In the genomic region with DNA sequence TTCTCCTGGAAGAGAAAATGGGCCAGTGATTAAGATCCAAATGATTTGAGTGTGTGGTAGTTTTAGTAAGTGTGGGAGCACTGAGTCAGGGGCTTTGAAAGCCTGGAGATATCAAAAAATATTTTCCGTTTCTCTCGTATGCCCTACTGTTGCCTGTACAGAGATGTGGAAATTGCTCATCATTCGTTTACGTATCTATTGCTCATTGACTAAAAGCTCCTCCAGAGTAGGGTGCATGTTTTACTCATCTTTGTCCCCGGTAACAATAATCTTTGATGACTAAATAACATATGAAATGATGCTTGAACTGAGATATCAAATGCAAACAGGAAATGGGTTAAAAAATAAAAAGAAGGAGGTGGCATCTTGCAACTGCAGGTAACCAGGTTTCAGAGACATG, we compare ENCODE assay signal across 31 cellular contexts.
A peak's percentile ranks its signal among the peaks of the same experiment; 100 is the strongest.
DNase-seq lines count a peak whose midpoint lies in the region; ATAC-seq, FAIRE-seq and TF ChIP-seq lines count a peak whose summit lies in the region.
"Had no signal": no experiment of that assay in that cellular context is flagged by ENCODE, and none has a peak within 500 bp of the region (broad histone marks: within the 10 kb centered on the region; RNA-seq: fewer than 3 reads in every experiment).

No MANE protein-coding gene starts in this region.

- H3K9ac ChIP-seq in GM23248 (no peak overlapping the region), astrocyte (ENCODE audit: low read length) (no peak overlapping the region), keratinocyte (ENCODE audit: control insufficient read depth, extremely low read depth, insufficient read depth, low read length) (no peak overlapping the region)

- TF ChIP-seq EP300 in esophagus muscularis mucosa (IDR thresholded peaks at IDR 0.05): no peak

- H3K4me1 Mint-ChIP-seq in activated CD8-positive, alpha-beta T cell treated with anti-CD3 and anti-CD28 coated beads for 36 hours (ENCODE audit: low read depth): no peaks in the 10 kb centered on the region
- H3K4me1 Mint-ChIP-seq in activated CD8-positive, alpha-beta T cell treated with anti-CD3 and anti-CD28 coated beads, Interleukin-2, amount 10 ng/mL, durations not matched to agents 7 days and 5 days (ENCODE audit: low read depth): no peaks in the 10 kb centered on the region
- peaks cover 23% of the 10 kb centered on the region for H3K4me1 Mint-ChIP-seq in astrocyte (ENCODE audit: low read depth, unreplicated experiment)
- H3K4me1 Mint-ChIP-seq: CD4-positive, CD25-positive, alpha-beta regulatory T cell; central memory CD8-positive, alpha-beta T cell had no signal

- CTCF ChIA-PET in activated CD8-positive, alpha-beta T cell treated with anti-CD3 and anti-CD28 coated beads for 36 hours (lab: Charles Lee): no interaction called here
- CTCF ChIA-PET in activated CD8-positive, alpha-beta T cell treated with anti-CD3 and anti-CD28 coated beads, Interleukin-2, amount 10 ng/mL, durations not matched to agents 7 days and 5 days (lab: Charles Lee): no interaction called here

- POLR2A ChIA-PET in activated CD8-positive, alpha-beta T cell treated with anti-CD3 and anti-CD28 coated beads for 36 hours (lab: Charles Lee): no interaction called here
- POLR2A ChIA-PET in activated CD8-positive, alpha-beta T cell treated with anti-CD3 and anti-CD28 coated beads, Interleukin-2, amount 10 ng/mL, durations not matched to agents 7 days and 5 days (lab: Charles Lee): interaction anchor here (0.7 kb wide), 1 partner anchor 596 kb away, joined by 3 read pairs; no protein-coding TSS in a partner anchor

- H3K36me3 ChIP-seq in GM23248 (ENCODE audit: low read depth) (no peaks in the 10 kb centered on the region), astrocyte (ENCODE audit: insufficient read depth, low read length) (no peaks in the 10 kb centered on the region), keratinocyte (ENCODE audit: control insufficient read depth in 2 of 2, extremely low read depth in 1 of 2, insufficient read depth in 2 of 2, low read length in 2 of 2) (no peaks in the 10 kb centered on the region), esophagus muscularis mucosa (no peaks in the 10 kb centered on the region)
- H3K36me3 ChIP-seq: gastrocnemius medialis, tibial nerve had no signal

- no peak for FAIRE-seq in astrocyte (lab: Jason Lieb, UNC)
- peak; percentile 20 for FAIRE-seq in keratinocyte (lab: Jason Lieb, UNC)
- FAIRE-seq: A204.1, D721Med, H54 had no signal

- peaks cover 40% of the 10 kb centered on the region for H3F3A ChIP-seq in GM23248 (ENCODE audit: insufficient read depth)

- TF ChIP-seq POLR2A in esophagus muscularis mucosa (IDR thresholded peaks at IDR 0.05; ENCODE audit: low read depth): no peak

- ATAC-seq in activated CD8-positive, alpha-beta T cell treated with anti-CD3 and anti-CD28 coated beads for 36 hours: peak; percentile 20
- no peak for ATAC-seq in activated CD8-positive, alpha-beta T cell treated with anti-CD3 and anti-CD28 coated beads, Interleukin-2, amount 10 ng/mL, durations not matched to agents 7 days and 5 days
- no peak for ATAC-seq in HG03354 (IDR thresholded peaks at IDR 0.05; ENCODE audit: poor library complexity, severe bottlenecking, unreplicated experiment)
- no peak for ATAC-seq in HG02610 (IDR thresholded peaks at IDR 0.05; ENCODE audit: unreplicated experiment)
- ATAC-seq: effector memory CD8-positive, alpha-beta T cell; esophagus mucosa; gastrocnemius medialis; natural killer cell treated with Interleukin-12 subunit alpha and Interleukin-12 subunit beta and Interleukin-15 and Interleukin-18, amount 100 ng/mL, for 72 hours; psoas muscle; sciatic nerve had no signal

- H3K27ac Mint-ChIP-seq in activated CD8-positive, alpha-beta T cell treated with anti-CD3 and anti-CD28 coated beads for 36 hours: no peak overlapping the region
- no peak overlapping the region for H3K27ac Mint-ChIP-seq in activated CD8-positive, alpha-beta T cell treated with anti-CD3 and anti-CD28 coated beads, Interleukin-2, amount 10 ng/mL, durations not matched to agents 7 days and 5 days
- no peak overlapping the region for H3K27ac Mint-ChIP-seq in astrocyte (ENCODE audit: unreplicated experiment)
- H3K27ac Mint-ChIP-seq: CD4-positive, CD25-positive, alpha-beta regulatory T cell; effector memory CD8-positive, alpha-beta T cell; natural killer cell treated with Interleukin-12 subunit alpha and Interleukin-12 subunit beta and Interleukin-15 and Interleukin-18, amount 100 ng/mL, for 72 hours had no signal

- DNase-seq in activated CD8-positive, alpha-beta T cell treated with anti-CD3 and anti-CD28 coated beads for 36 hours: no peak
- no peak for DNase-seq in activated CD8-positive, alpha-beta T cell treated with anti-CD3 and anti-CD28 coated beads, Interleukin-2, amount 10 ng/mL, durations not matched to agents 7 days and 5 days
- DNase-seq in GM23248 (peak; percentile 78), astrocyte (ENCODE audit: low read depth) (peak; percentile 32), keratinocyte (ENCODE audit: low read depth, low spot score) (no peak), esophagus muscularis mucosa (ENCODE audit: extremely low spot score) (no peak)
- DNase-seq: activated CD4-positive, alpha-beta T cell treated with anti-CD3 and anti-CD28 coated beads, Interleukin-2, amount 50 U/mL, for 4 hours; activated CD4-positive, CD25-positive, alpha-beta regulatory T cell; activated effector memory CD4-positive, alpha-beta T cell treated with anti-CD3 and anti-CD28 coated beads, Interleukin-2, amount 50 U/mL, for 16 hours; AML-193; CD4-positive, CD25-positive, alpha-beta regulatory T cell; effector memory CD8-positive, alpha-beta T cell; gastrocnemius medialis; NCI-H146; NCI-H446; NCI-H774; occipital lobe; psoas muscle; stimulated activated CD4-positive, alpha-beta T cell treated with anti-CD3 and anti-CD28 coated beads, Interleukin-12 subunit alpha, Interleukin-12 subunit beta, amount 100 ng/mL, for 4 hours; stimulated activated CD4-positive, alpha-beta T cell treated with anti-CD3 and anti-CD28 coated beads, Interleukin-2, amount 100 ng/mL, for 48 hours had no signal

- H3K36me3 Mint-ChIP-seq in activated CD8-positive, alpha-beta T cell treated with anti-CD3 and anti-CD28 coated beads for 36 hours (ENCODE audit: low read depth): no peaks in the 10 kb centered on the region
- no peaks in the 10 kb centered on the region for H3K36me3 Mint-ChIP-seq in activated CD8-positive, alpha-beta T cell treated with anti-CD3 and anti-CD28 coated beads, Interleukin-2, amount 10 ng/mL, durations not matched to agents 7 days and 5 days (ENCODE audit: low read depth)
- no peaks in the 10 kb centered on the region for H3K36me3 Mint-ChIP-seq in astrocyte (ENCODE audit: low read depth, unreplicated experiment)
- H3K36me3 Mint-ChIP-seq: CD4-positive, CD25-positive, alpha-beta regulatory T cell had no signal

- H3K9me1 ChIP-seq in keratinocyte (ENCODE audit: control insufficient read depth, extremely low read depth, insufficient read depth, low read length): no peaks in the 10 kb centered on the region

- no peak for TF ChIP-seq CTCF in activated CD8-positive, alpha-beta T cell treated with anti-CD3 and anti-CD28 coated beads for 36 hours (IDR thresholded peaks at IDR 0.05)
- TF ChIP-seq CTCF in astrocyte (IDR thresholded peaks at IDR 0.05; ENCODE audit: insufficient read depth, low read depth, low read length) (no peak), keratinocyte (optimal IDR thresholded peaks at IDR 0.05 in 1 of 3, IDR thresholded peaks at IDR 0.05 in 1 of 3, conservative IDR thresholded peaks at IDR 0.05 in 1 of 3; ENCODE audit: extremely low read depth in 1 of 3, insufficient read depth in 2 of 3, low read length in 3 of 3) (no peak), esophagus muscularis mucosa (IDR thresholded peaks at IDR 0.05) (no peak)

- no peaks in the 10 kb centered on the region for H4K20me1 ChIP-seq in GM23248 (ENCODE audit: insufficient read depth)
- H4K20me1 ChIP-seq in astrocyte (ENCODE audit: insufficient read depth, low read length): no peaks in the 10 kb centered on the region
- no peaks in the 10 kb centered on the region for H4K20me1 ChIP-seq in keratinocyte (ENCODE audit: control insufficient read depth, extremely low read depth, insufficient read depth, low read length)

- H3K27me3 ChIP-seq in GM23248 (replicated peaks; ENCODE audit: insufficient read depth) (no peaks in the 10 kb centered on the region), astrocyte (ENCODE audit: insufficient read depth, low read length) (no peaks in the 10 kb centered on the region), keratinocyte (ENCODE audit: control insufficient read depth, extremely low read depth, insufficient read depth, low read length) (no peaks in the 10 kb centered on the region), esophagus muscularis mucosa (no peaks in the 10 kb centered on the region)
- H3K27me3 ChIP-seq: gastrocnemius medialis, tibial nerve had no signal

- no peaks in the 10 kb centered on the region for H3K9me2 ChIP-seq in GM23248 (ENCODE audit: insufficient read depth)

- dilution Hi-C loops in keratinocyte (cut with MboI; ENCODE audit: extremely low pct_ligation_motif_present, low sequenced_read_pairs): no loop called here

- H3K9me3 ChIP-seq in GM23248 (ENCODE audit: low read depth): no peaks in the 10 kb centered on the region
- H3K9me3 ChIP-seq in astrocyte (ENCODE audit: insufficient read depth, low read depth, low read length): no peaks in the 10 kb centered on the region
- peaks cover 2% of the 10 kb centered on the region for H3K9me3 ChIP-seq in keratinocyte (ENCODE audit: control insufficient read depth, low read depth, low read length)
- no peaks in the 10 kb centered on the region for H3K9me3 ChIP-seq in esophagus muscularis mucosa
- H3K9me3 ChIP-seq: gastrocnemius medialis, psoas muscle, tibial nerve had no signal

- H3K27ac ChIP-seq in GM23248: peak overlapping the region; percentile 66
- peak overlapping the region; percentile 39 for H3K27ac ChIP-seq in astrocyte (ENCODE audit: low read depth, low read length)
- peak overlapping the region; percentile 26 for H3K27ac ChIP-seq in keratinocyte (ENCODE audit: control insufficient read depth, insufficient read depth, low read length)
- no peak overlapping the region for H3K27ac ChIP-seq in esophagus muscularis mucosa (replicated peaks in 1 of 4)
- H3K27ac ChIP-seq: gastrocnemius medialis, psoas muscle, tibial nerve had no signal

- no peak overlapping the region for H3K4me2 ChIP-seq in GM23248 (ENCODE audit: unreplicated experiment)
- no peak overlapping the region for H3K4me2 ChIP-seq in astrocyte (ENCODE audit: low read length)
- no peak overlapping the region for H3K4me2 ChIP-seq in keratinocyte (ENCODE audit: control insufficient read depth, extremely low read depth, insufficient read depth, low read depth, low read length)

- peaks cover 10% of the 10 kb centered on the region for H3K27me3 Mint-ChIP-seq in activated CD8-positive, alpha-beta T cell treated with anti-CD3 and anti-CD28 coated beads for 36 hours
- H3K27me3 Mint-ChIP-seq in activated CD8-positive, alpha-beta T cell treated with anti-CD3 and anti-CD28 coated beads, Interleukin-2, amount 10 ng/mL, durations not matched to agents 7 days and 5 days (ENCODE audit: low read depth): peaks cover 4% of the 10 kb centered on the region
- no peaks in the 10 kb centered on the region for H3K27me3 Mint-ChIP-seq in astrocyte (ENCODE audit: low read depth, unreplicated experiment)
- H3K27me3 Mint-ChIP-seq: CD4-positive, CD25-positive, alpha-beta regulatory T cell had no signal

- H3K4me3 ChIP-seq in GM23248 (no peak overlapping the region), astrocyte (ENCODE audit: insufficient read depth, low read depth, low read length) (no peak overlapping the region), keratinocyte (ENCODE audit: control insufficient read depth in 2 of 3, extremely low read depth in 1 of 3, insufficient read depth in 2 of 3, low read depth in 1 of 3, low read length in 3 of 3) (no peak overlapping the region), esophagus muscularis mucosa (no peak overlapping the region)
- H3K4me3 ChIP-seq: gastrocnemius medialis, lung, psoas muscle, tibial nerve had no signal

- no peaks in the 10 kb centered on the region for H3K9me3 Mint-ChIP-seq in activated CD8-positive, alpha-beta T cell treated with anti-CD3 and anti-CD28 coated beads for 36 hours
- no peaks in the 10 kb centered on the region for H3K9me3 Mint-ChIP-seq in activated CD8-positive, alpha-beta T cell treated with anti-CD3 and anti-CD28 coated beads, Interleukin-2, amount 10 ng/mL, durations not matched to agents 7 days and 5 days (ENCODE audit: insufficient read depth)
- H3K9me3 Mint-ChIP-seq in astrocyte (ENCODE audit: unreplicated experiment): no peaks in the 10 kb centered on the region
- H3K9me3 Mint-ChIP-seq: central memory CD8-positive, alpha-beta T cell; effector memory CD8-positive, alpha-beta T cell had no signal

- H3K79me2 ChIP-seq in GM23248 (ENCODE audit: insufficient read depth) (no peaks in the 10 kb centered on the region), astrocyte (ENCODE audit: insufficient read depth, low read length) (no peaks in the 10 kb centered on the region), keratinocyte (ENCODE audit: control insufficient read depth, insufficient read depth, low read length) (no peaks in the 10 kb centered on the region)

- intact Hi-C loops in activated CD8-positive, alpha-beta T cell treated with anti-CD3 and anti-CD28 coated beads for 36 hours (cut with micrococcal nuclease): no loop called here
- intact Hi-C loops in esophagus muscularis mucosa (cut with DNase I): no loop called here

- no peak overlapping the region for H3K4me3 Mint-ChIP-seq in activated CD8-positive, alpha-beta T cell treated with anti-CD3 and anti-CD28 coated beads for 36 hours
- no peak overlapping the region for H3K4me3 Mint-ChIP-seq in activated CD8-positive, alpha-beta T cell treated with anti-CD3 and anti-CD28 coated beads, Interleukin-2, amount 10 ng/mL, durations not matched to agents 7 days and 5 days
- H3K4me3 Mint-ChIP-seq in astrocyte (ENCODE audit: unreplicated experiment): no peak overlapping the region
- H3K4me3 Mint-ChIP-seq: CD4-positive, CD25-positive, alpha-beta regulatory T cell; central memory CD8-positive, alpha-beta T cell; effector memory CD8-positive, alpha-beta T cell; natural killer cell treated with Interleukin-12 subunit alpha and Interleukin-12 subunit beta and Interleukin-15 and Interleukin-18, amount 100 ng/mL, for 72 hours had no signal

- in situ Hi-C loops in GM23248 (cut with MboI): no loop called here

- H3K4me1 ChIP-seq in GM23248 (ENCODE audit: insufficient read depth): peaks cover 58% of the 10 kb centered on the region
- H3K4me1 ChIP-seq in astrocyte (ENCODE audit: insufficient read depth, low read length): peaks cover 13% of the 10 kb centered on the region
- peaks cover 37% of the 10 kb centered on the region for H3K4me1 ChIP-seq in keratinocyte (ENCODE audit: control insufficient read depth, extremely low read depth, insufficient read depth, low read length)
- no peaks in the 10 kb centered on the region for H3K4me1 ChIP-seq in esophagus muscularis mucosa
- H3K4me1 ChIP-seq: gastrocnemius medialis, psoas muscle had no signal

- H2AFZ ChIP-seq in GM23248 (no peak overlapping the region), astrocyte (ENCODE audit: low read depth, low read length) (no peak overlapping the region), keratinocyte (ENCODE audit: control insufficient read depth, low read length) (no peak overlapping the region)

- 28 to 46% methylated on average over 5 of the region's 5 CpGs for WGBS in GM23248 (ENCODE audit: low coverage in 1 of 2, low lambda C conversion rate in 2 of 2, missing lambda C conversion rate in 2 of 2), 2 experiments
- WGBS in esophagus muscularis mucosa: 91% methylated on average over 5 of the region's 5 CpGs

Comparison
In these comparisons a context has a peak if more than half of its experiments do, and no peak if none do; other contexts are left out.
1. DNase-seq: peak in GM23248 (single experiment) and astrocyte (single experiment); none in activated CD8-positive, alpha-beta T cell treated with anti-CD3 and anti-CD28 coated beads for 36 hours (single experiment), activated CD8-positive, alpha-beta T cell treated with anti-CD3 and anti-CD28 coated beads, Interleukin-2, amount 10 ng/mL, durations not matched to agents 7 days and 5 days (single experiment), keratinocyte (single experiment) and esophagus muscularis mucosa (single experiment).
2. H3K27ac ChIP-seq: peak in GM23248 (single experiment), astrocyte (single experiment) and keratinocyte (single experiment); none in esophagus muscularis mucosa (0 of 4).